Comparison of ENCODE assay signal across 9 cellular contexts in the genomic region with DNA sequence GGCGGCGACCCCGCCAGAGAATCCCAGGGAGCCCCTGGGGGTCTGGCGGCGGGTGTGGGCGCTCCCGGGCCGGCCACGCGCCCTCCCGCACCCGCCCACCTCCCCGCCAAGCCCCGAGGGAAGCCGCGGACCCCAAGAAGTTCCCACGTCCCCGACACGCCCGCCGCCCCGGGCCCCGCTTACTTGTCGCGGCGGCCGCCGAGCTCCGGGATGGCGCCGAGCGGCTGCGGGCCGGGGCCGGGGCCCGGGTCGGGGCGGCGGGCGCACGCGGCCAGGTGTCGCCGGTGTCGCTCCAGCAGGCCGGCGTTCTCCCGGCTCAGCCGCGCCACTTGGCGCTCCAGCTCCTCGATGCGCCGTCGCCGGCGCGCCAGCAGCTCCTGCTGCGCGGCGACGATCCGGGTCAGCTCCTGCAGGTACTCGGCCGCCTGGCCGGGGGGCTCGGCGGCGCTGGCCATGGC.
A peak's percentile ranks its signal among the peaks of the same experiment; 100 is the strongest.
DNase-seq lines count a peak whose midpoint lies in the region; ATAC-seq, FAIRE-seq and TF ChIP-seq lines count a peak whose summit lies in the region.
"Had no signal": no experiment of that assay in that cellular context is flagged by ENCODE, and none has a peak within 500 bp of the region (broad histone marks: within the 10 kb centered on the region; RNA-seq: fewer than 3 reads in every experiment).

No MANE protein-coding gene starts in this region.

- ATAC-seq in HepG2 = no peak
- no peak for ATAC-seq in HG03095 (IDR thresholded peaks at IDR 0.05; ENCODE audit: unreplicated experiment)

- peaks cover 45% of the 10 kb centered on the region for H3K79me2 ChIP-seq in HepG2 (ENCODE audit: insufficient read depth, low read length)

- peaks cover 10% of the 10 kb centered on the region for H3K36me3 Mint-ChIP-seq in activated naive CD4-positive, alpha-beta T cell treated with anti-CD3 and anti-CD28 coated beads, Interleukin-2, amount 10 ng/mL, durations not matched to agents 7 days and 5 days

- intact Hi-C loops in HepG2 (cut with micrococcal nuclease; ENCODE audit: unreplicated experiment) = loop anchor here (2.0 to 5.0 kb wide), 2 partner anchors 90 to 190 kb away; no protein-coding TSS in a partner anchor
- intact Hi-C loops in tibial artery (cut with DNase I; ENCODE audit: low total_unique reads) = loop anchor here (10.0 kb wide), 1 partner anchor 188 kb away; no protein-coding TSS in a partner anchor

- no TSS peak for BruUV-seq in HepG2 (replicated peaks; lab: Mats Ljungman, UMichigan)

- TF ChIP-seq CTCF in HepG2 (CRISPR knock-in tag; IDR thresholded peaks at IDR 0.05) = no peak
- TF ChIP-seq CTCF in tibial artery (IDR thresholded peaks at IDR 0.05) = no peak

- peak overlapping the region; percentile 59 for H3K27ac ChIP-seq in angular gyrus (ENCODE audit: low read depth, low read length)
- peak overlapping the region; percentile 81 for H3K27ac ChIP-seq in HepG2 (ENCODE audit: extremely low read length, insufficient read depth, low read length)
- peak overlapping the region; percentile 10 to 51 for H3K27ac ChIP-seq in tibial artery

- TF ChIP-seq POLR2A in HepG2 (IDR thresholded peaks at IDR 0.05; ENCODE audit: insufficient read depth in 1 of 2, low read depth in 2 of 2, low read length in 2 of 2) = no peak

- H3K27ac Mint-ChIP-seq in activated naive CD4-positive, alpha-beta T cell treated with anti-CD3 and anti-CD28 coated beads, Interleukin-2, amount 10 ng/mL, durations not matched to agents 7 days and 5 days = no peak overlapping the region

- H3K27me3 ChIP-seq in HepG2 (ENCODE audit: control insufficient read depth in 1 of 2, insufficient read depth in 2 of 2, low read length in 2 of 2) = peaks cover 2 to 25% of the 10 kb centered on the region in 2 experiments; a peak in 3 of 5 replicates
- H3K27me3 ChIP-seq in tibial artery = peaks cover 0 to 65% of the 10 kb centered on the region in 2 donors

- in situ Hi-C loops in HepG2 (cut with HindIII; ENCODE audit: extremely low pct_ligation_motif_present, low pct_unique_long_range_greater_than_20kb) = loop anchor here (5.0 kb wide), 1 partner anchor 190 kb away; no protein-coding TSS in a partner anchor

- H3K9me3 ChIP-seq in HepG2 (ENCODE audit: low read length) (peaks cover 14% of the 10 kb centered on the region), tibial artery (peaks cover 0 to 20% (median 16%) of the 10 kb centered on the region in 3 donors)

- POLR2A ChIA-PET in HepG2 (lab: Yijun Ruan, JAX) = interaction anchor here (1.0 to 1.4 kb wide), 3 partner anchors 20 to 169 kb away, joined by 3 read pairs; no protein-coding TSS in a partner anchor

- CTCF ChIA-PET in activated naive CD4-positive, alpha-beta T cell treated with anti-CD3 and anti-CD28 coated beads, Interleukin-2, amount 10 ng/mL, durations not matched to agents 7 days and 5 days (lab: Charles Lee) = interaction anchor here (1.0 to 1.7 kb wide), 2 partner anchors 50 to 170 kb away, joined by 3 to 6 read pairs; no protein-coding TSS in a partner anchor
- CTCF ChIA-PET in HepG2 (lab: Yijun Ruan, JAX; ENCODE audit: low intra/inter-chr PET ratio, low total read pairs) = interaction anchor here (0.9 to 1.6 kb wide), 4 partner anchors 20 to 179 kb away, joined by 3 to 4 read pairs (median 4); no protein-coding TSS in a partner anchor

- peak overlapping the region; percentile 79 for H3K4me2 ChIP-seq in HepG2 (ENCODE audit: low read depth, low read length)

- H3K27me3 Mint-ChIP-seq in activated naive CD4-positive, alpha-beta T cell treated with anti-CD3 and anti-CD28 coated beads, Interleukin-2, amount 10 ng/mL, durations not matched to agents 7 days and 5 days = peaks cover 89% of the 10 kb centered on the region

- no CpG with 5 or more reads among the region's 69 CpGs for WGBS in HepG2 (ENCODE audit: low lambda C conversion rate)

- no peak overlapping the region for H3K4me3 Mint-ChIP-seq in activated naive CD4-positive, alpha-beta T cell treated with anti-CD3 and anti-CD28 coated beads, Interleukin-2, amount 10 ng/mL, durations not matched to agents 7 days and 5 days

- H3K4me3 ChIP-seq in HepG2 (replicated peaks in 1 of 3; ENCODE audit: insufficient read depth in 1 of 3, low read depth in 2 of 3, low read length in 3 of 3) = peak overlapping the region; percentile 76 to 94 (median 93); a peak in 5 of 6 replicates
- peak overlapping the region; percentile 40 to 53 for H3K4me3 ChIP-seq in tibial artery

- peaks cover 17% of the 10 kb centered on the region for H3K9me3 Mint-ChIP-seq in activated naive CD4-positive, alpha-beta T cell treated with anti-CD3 and anti-CD28 coated beads, Interleukin-2, amount 10 ng/mL, durations not matched to agents 7 days and 5 days

- peaks cover 70% of the 10 kb centered on the region for H3K4me1 ChIP-seq in HepG2 (ENCODE audit: insufficient read depth, low read length)
- H3K4me1 ChIP-seq in tibial artery = peaks cover 0 to 24% (median 12%) of the 10 kb centered on the region in 4 donors

- FAIRE-seq in HepG2 (lab: Jason Lieb, UNC) = no peak

- peak; percentile 25 for DNase-seq in activated naive CD4-positive, alpha-beta T cell treated with anti-CD3 and anti-CD28 coated beads, Interleukin-2, amount 10 ng/mL, durations not matched to agents 7 days and 5 days
- DNase-seq in activated naive CD4-positive, alpha-beta T cell (lab: John Stamatoyannopoulos, UW) = no peak
- DNase-seq in HepG2 (ENCODE audit: low spot score) (no peak), tibial artery (peak in 1 of 2 donors; percentile 34), activated gamma-delta T cell (lab: John Stamatoyannopoulos, UW) (no peak), SKM-1 treated with dmso at 0.1 percent for 144 hours (lab: John Stamatoyannopoulos, UW; ENCODE audit: unreplicated experiment) (no peak)
- DNase-seq: NCI-H187 treated with DMSO at 0.1 percent for 48 hours had no signal

- peaks cover 0 to 4% of the 10 kb centered on the region in 2 experiments; a peak in 1 of 5 replicates for H3K36me3 ChIP-seq in HepG2 (replicated peaks in 1 of 2; ENCODE audit: control insufficient read depth in 1 of 2, insufficient read depth in 2 of 2, low read length in 2 of 2)
- H3K36me3 ChIP-seq in tibial artery = no peaks in the 10 kb centered on the region

- no peak for TF ChIP-seq RAD21 in HepG2 (CRISPR knock-in tag; IDR thresholded peaks at IDR 0.05)

- no peak overlapping the region for H2AFZ ChIP-seq in HepG2 (ENCODE audit: low read length)

- H3K4me1 Mint-ChIP-seq in activated naive CD4-positive, alpha-beta T cell treated with anti-CD3 and anti-CD28 coated beads, Interleukin-2, amount 10 ng/mL, durations not matched to agents 7 days and 5 days = peaks cover 11% of the 10 kb centered on the region

- peaks cover 2% of the 10 kb centered on the region; the same call in 1 of the 2 replicates for H4K20me1 ChIP-seq in HepG2 (ENCODE audit: insufficient read depth, low read length)

- H3K9ac ChIP-seq in HepG2 (ENCODE audit: insufficient read depth, low read depth, low read length) = peak overlapping the region; percentile 88

- TF ChIP-seq EP300 in HepG2 (IDR thresholded peaks at IDR 0.05; ENCODE audit: low read depth in 2 of 2, low read length in 2 of 2) (no peak), HepG2 (CRISPR knock-in tag; IDR thresholded peaks at IDR 0.05; ENCODE audit: borderline replicate concordance) (no peak)

TF ChIP-seq in HepG2, 621 proteins besides CTCF, POLR2A, EP300 and RAD21 (continues in another document):
- TF ChIP-seq ZNF776 (CRISPR knock-in tag; IDR thresholded peaks at IDR 0.05) = 0 out of 2 replicates have a peak, but pooled peaks have one; percentile 3
- TF ChIP-seq ZNF574 (CRISPR knock-in tag; IDR thresholded peaks at IDR 0.05) = peak; percentile 4; the same call in 1 of the 2 replicates
- TF ChIP-seq SP4 (CRISPR knock-in tag; IDR thresholded peaks at IDR 0.05) = 0 out of 2 replicates have a peak, but pooled peaks have one; percentile 30
- TF ChIP-seq ZNF207 (IDR thresholded peaks at IDR 0.05; ENCODE audit: borderline replicate concordance) = no peak
- TF ChIP-seq SMAD1 (CRISPR knock-in tag; IDR thresholded peaks at IDR 0.05; ENCODE audit: borderline replicate concordance, low read depth) = no peak
- no peak for TF ChIP-seq SCMH1 (CRISPR knock-in tag; IDR thresholded peaks at IDR 0.05; ENCODE audit: borderline replicate concordance)
- TF ChIP-seq, protein P1, sequence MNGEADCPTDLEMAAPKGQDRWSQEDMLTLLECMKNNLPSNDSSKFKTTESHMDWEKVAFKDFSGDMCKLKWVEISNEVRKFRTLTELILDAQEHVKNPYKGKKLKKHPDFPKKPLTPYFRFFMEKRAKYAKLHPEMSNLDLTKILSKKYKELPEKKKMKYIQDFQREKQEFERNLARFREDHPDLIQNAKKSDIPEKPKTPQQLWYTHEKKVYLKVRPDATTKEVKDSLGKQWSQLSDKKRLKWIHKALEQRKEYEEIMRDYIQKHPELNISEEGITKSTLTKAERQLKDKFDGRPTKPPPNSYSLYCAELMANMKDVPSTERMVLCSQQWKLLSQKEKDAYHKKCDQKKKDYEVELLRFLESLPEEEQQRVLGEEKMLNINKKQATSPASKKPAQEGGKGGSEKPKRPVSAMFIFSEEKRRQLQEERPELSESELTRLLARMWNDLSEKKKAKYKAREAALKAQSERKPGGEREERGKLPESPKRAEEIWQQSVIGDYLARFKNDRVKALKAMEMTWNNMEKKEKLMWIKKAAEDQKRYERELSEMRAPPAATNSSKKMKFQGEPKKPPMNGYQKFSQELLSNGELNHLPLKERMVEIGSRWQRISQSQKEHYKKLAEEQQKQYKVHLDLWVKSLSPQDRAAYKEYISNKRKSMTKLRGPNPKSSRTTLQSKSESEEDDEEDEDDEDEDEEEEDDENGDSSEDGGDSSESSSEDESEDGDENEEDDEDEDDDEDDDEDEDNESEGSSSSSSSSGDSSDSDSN (CRISPR knock-in tag; IDR thresholded peaks at IDR 0.05) = 0 out of 2 replicates have a peak, but pooled peaks have one; percentile 11

Comparison
In these comparisons a context has a peak if more than half of its experiments do, and no peak if none do; other contexts are left out.
1. H3K27ac ChIP-seq: peak in every context shown above with its lines; median percentile 81 in HepG2; 59 in angular gyrus; 30 in tibial artery.